Comparison of ENCODE assay signal across 27 cellular contexts in the genomic region with DNA sequence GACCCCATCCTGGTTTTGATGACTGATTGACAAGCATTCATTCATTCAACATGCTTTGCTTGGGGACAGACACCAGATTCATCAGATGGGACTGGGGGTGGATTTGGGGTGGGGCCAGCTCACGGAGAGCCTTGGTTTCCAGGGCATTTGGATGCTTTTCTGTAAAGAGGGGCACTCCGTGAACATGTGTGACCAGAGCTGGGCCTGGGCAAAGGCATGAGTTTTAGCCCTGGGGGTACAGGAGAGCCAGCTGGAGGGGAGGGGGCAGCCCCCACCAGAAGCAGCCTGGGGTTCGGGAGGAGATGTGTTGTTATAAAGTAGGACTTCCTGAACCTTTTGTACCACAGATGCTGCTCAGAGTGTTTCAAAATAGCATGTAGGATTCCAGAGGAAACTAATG.
"Had no signal": no experiment of that assay in that cellular context is flagged by ENCODE, and none has a peak within 500 bp of the region (broad histone marks: within the 10 kb centered on the region; RNA-seq: fewer than 3 reads in every experiment).

No MANE protein-coding gene starts in this region.

- DNase-seq: activated CD4-positive, alpha-beta T cell treated with anti-CD3 and anti-CD28 coated beads for 48 hours; activated CD4-positive, alpha-beta T cell treated with anti-CD3 and anti-CD28 coated beads, Interleukin-2, amount 50 U/mL, for 48 hours; activated CD8-positive, alpha-beta memory T cell treated with anti-CD3 and anti-CD28 coated beads, Interleukin-2, amount 10 ng/mL, durations not matched to agents 7 days and 5 days; activated gamma-delta T cell; activated naive CD4-positive, alpha-beta T cell treated with anti-CD3 and anti-CD28 coated beads for 36 hours; activated T-cell treated with anti-CD3 and anti-CD28 coated beads, Interleukin-2, amount 50 U/mL, for 24 hours; brain microvascular endothelial cell; Karpas-422; MM.1S; NCI-H1105 treated with DMSO at 0.1 percent for 48 hours; NCI-H1436 treated with DMSO at 0.1 percent for 48 hours; NCI-H187; NCI-H2081; NCI-H510A treated with DMSO at 0.1 percent for 48 hours; NCI-H69; NK-92 treated with Interleukin-12 subunit alpha and Interleukin-12 subunit beta, amount 100 ng/mL, for 24 hours; OCI-M1; Peyer's patch; SHP77; SW 1271 had no signal

- H3K27me3 ChIP-seq: brain microvascular endothelial cell, cardiac muscle cell, Peyer's patch, SJSA1 had no signal

- H3K36me3 ChIP-seq: brain microvascular endothelial cell, cardiac muscle cell, Peyer's patch, SJSA1 had no signal

- H3K4me3 Mint-ChIP-seq: activated CD8-positive, alpha-beta memory T cell treated with anti-CD3 and anti-CD28 coated beads, Interleukin-2, amount 10 ng/mL, durations not matched to agents 7 days and 5 days; activated naive CD4-positive, alpha-beta T cell treated with anti-CD3 and anti-CD28 coated beads for 36 hours; activated naive CD8-positive, alpha-beta T cell; activated T-cell treated with anti-CD3 and anti-CD28 coated beads, Interleukin-2, amount 50 U/mL, for 24 hours; activated T-helper 1 cell treated with anti-CD3 and anti-CD28 coated beads, Interleukin-12 subunit alpha, Interleukin-12 subunit beta, Interleukin-2, Interleukin-4 antibody, amounts not matched to agents 30 ng/mL and 10 ng/mL and 1 ng/mL, durations not matched to agents 14 hours and 24 hours and 36 hours; T-helper 2 cell treated with Interferon-gamma antibody and Interleukin-4, amounts not matched to agents 5 μg/mL and 100 μg/mL, for 36 hours had no signal

- H3K9me3 Mint-ChIP-seq: activated naive CD4-positive, alpha-beta T cell treated with anti-CD3 and anti-CD28 coated beads for 36 hours; activated T-cell treated with anti-CD3 and anti-CD28 coated beads, Interleukin-2, amount 50 U/mL, for 24 hours; activated T-helper 1 cell treated with anti-CD3 and anti-CD28 coated beads, Interleukin-12 subunit alpha, Interleukin-12 subunit beta, Interleukin-2, Interleukin-4 antibody, amounts not matched to agents 30 ng/mL and 10 ng/mL and 1 ng/mL, durations not matched to agents 14 hours and 24 hours and 36 hours; T-helper 2 cell treated with Interferon-gamma antibody and Interleukin-4, amounts not matched to agents 5 μg/mL and 100 μg/mL, for 36 hours had no signal

- ATAC-seq: activated CD4-positive, CD25-positive, alpha-beta regulatory T cell treated with anti-CD3 and anti-CD28 coated beads, Interleukin-2, amount 50 U/mL, for 24 hours; activated CD8-positive, alpha-beta memory T cell treated with anti-CD3 and anti-CD28 coated beads, Interleukin-2, amount 10 ng/mL, durations not matched to agents 7 days and 5 days; SK-N-SH treated with all-trans-retinoic acid at 6 μM for 48 hours had no signal

- H3K9me3 ChIP-seq: Peyer's patch, SJSA1 had no signal

- H3K27me3 Mint-ChIP-seq: activated naive CD8-positive, alpha-beta T cell had no signal

- H3K4me3 ChIP-seq: cardiac muscle cell, Peyer's patch, SJSA1 had no signal

- H3K27ac Mint-ChIP-seq: activated CD8-positive, alpha-beta memory T cell treated with anti-CD3 and anti-CD28 coated beads, Interleukin-2, amount 10 ng/mL, durations not matched to agents 7 days and 5 days; activated naive CD4-positive, alpha-beta T cell treated with anti-CD3 and anti-CD28 coated beads for 36 hours; activated naive CD8-positive, alpha-beta T cell; activated T-cell treated with anti-CD3 and anti-CD28 coated beads, Interleukin-2, amount 50 U/mL, for 24 hours; activated T-helper 1 cell treated with anti-CD3 and anti-CD28 coated beads, Interleukin-12 subunit alpha, Interleukin-12 subunit beta, Interleukin-2, Interleukin-4 antibody, amounts not matched to agents 30 ng/mL and 10 ng/mL and 1 ng/mL, durations not matched to agents 14 hours and 24 hours and 36 hours; T-helper 2 cell treated with Interferon-gamma antibody and Interleukin-4, amounts not matched to agents 5 μg/mL and 100 μg/mL, for 36 hours had no signal

- H3K36me3 Mint-ChIP-seq: activated CD8-positive, alpha-beta memory T cell treated with anti-CD3 and anti-CD28 coated beads, Interleukin-2, amount 10 ng/mL, durations not matched to agents 7 days and 5 days; activated naive CD8-positive, alpha-beta T cell had no signal

- H3K27ac ChIP-seq: brain microvascular endothelial cell, cardiac muscle cell, Peyer's patch, SJSA1 had no signal
